14 cellular contexts compared by ENCODE assay signal in the genomic region with DNA sequence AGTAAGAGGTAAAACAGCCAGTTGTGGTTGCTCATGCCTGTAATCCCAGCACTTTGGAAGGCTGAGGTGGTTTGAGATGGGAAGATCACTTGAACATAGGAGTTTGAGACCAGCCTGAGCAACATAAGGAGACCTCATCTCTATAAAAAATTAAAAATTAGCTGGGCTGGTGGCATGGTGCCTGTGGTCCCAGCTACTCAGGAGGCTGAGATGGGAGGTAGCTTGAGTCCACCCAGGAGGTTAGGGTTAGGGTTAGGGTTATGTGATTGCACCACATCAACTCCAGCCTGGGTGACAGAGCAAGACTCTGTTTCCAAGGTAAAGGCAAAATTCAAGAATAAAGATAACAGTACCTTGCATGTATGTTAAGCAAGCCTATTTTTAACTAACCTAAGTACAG. TPM values are rescaled to one million over a fixed set of nuclear protein-coding genes. Genes with fewer than 3 reads are reported as not detected.
DNase-seq lines count a peak whose midpoint lies in the region; ATAC-seq, FAIRE-seq and TF ChIP-seq lines count a peak whose summit lies in the region.
"Had no signal": no experiment of that assay in that cellular context is flagged by ENCODE, and none has a peak within 500 bp of the region (broad histone marks: within the 10 kb centered on the region; RNA-seq: fewer than 3 reads in every experiment).

No MANE protein-coding gene starts in this region.

- H3K4me3 Mint-ChIP-seq in activated naive CD4-positive, alpha-beta T cell treated with anti-CD3 and anti-CD28 coated beads, Interleukin-2, amount 10 ng/mL, durations not matched to agents 7 days and 5 days = peak overlapping the region; percentile 69

- no peaks in the 10 kb centered on the region for H3K9me3 ChIP-seq in lower lobe of right lung
- H3K9me3 ChIP-seq in upper lobe of right lung = peaks cover 3% of the 10 kb centered on the region
- H3K9me3 ChIP-seq: ascending aorta, vagina had no signal

- intact Hi-C loops in lower lobe of right lung (cut with DNase I) = no loop called here
- intact Hi-C loops in upper lobe of right lung (cut with DNase I) = no loop called here

- H3K36me3 ChIP-seq in lower lobe of right lung (no peaks in the 10 kb centered on the region), upper lobe of right lung (no peaks in the 10 kb centered on the region)
- H3K36me3 ChIP-seq: ascending aorta, vagina had no signal

- H3K27ac ChIP-seq in lower lobe of right lung (no peak overlapping the region), upper lobe of right lung (peak overlapping the region; percentile 28)
- H3K27ac ChIP-seq: ascending aorta, vagina had no signal

- peaks cover 69% of the 10 kb centered on the region for H3K4me1 Mint-ChIP-seq in activated naive CD4-positive, alpha-beta T cell treated with anti-CD3 and anti-CD28 coated beads, Interleukin-2, amount 10 ng/mL, durations not matched to agents 7 days and 5 days

- TF ChIP-seq CTCF in lower lobe of right lung (IDR thresholded peaks at IDR 0.05) = no peak
- TF ChIP-seq CTCF in upper lobe of right lung (IDR thresholded peaks at IDR 0.05) = no peak

- H3K4me3 ChIP-seq in lower lobe of right lung (peak overlapping the region; percentile 45), upper lobe of right lung (peak overlapping the region; percentile 40)
- H3K4me3 ChIP-seq: ascending aorta, vagina had no signal

- DNase-seq in activated naive CD4-positive, alpha-beta T cell treated with anti-CD3 and anti-CD28 coated beads, Interleukin-2, amount 10 ng/mL, durations not matched to agents 7 days and 5 days = no peak
- DNase-seq in activated naive CD4-positive, alpha-beta T cell treated with Interleukin-2 at 50 U/mL for 16 hours = no peak
- DNase-seq in UCSD-AML1 (lab: John Stamatoyannopoulos, UW; ENCODE audit: unreplicated experiment) (peak; percentile 21), lower lobe of right lung (no peak), upper lobe of right lung (no peak), frontal cortex (ENCODE audit: low spot score in 2 of 2) (no peak), NCI-H510A treated with DMSO at 0.1 percent for 48 hours (lab: John Stamatoyannopoulos, UW) (no peak), DMS114 treated with DMSO at 0.1 percent for 48 hours (lab: John Stamatoyannopoulos, UW; ENCODE audit: unreplicated experiment) (no peak)
- DNase-seq: activated CD8-positive, alpha-beta memory T cell treated with anti-CD3 and anti-CD28 coated beads for 24 hours; DMS79 treated with DMSO at 0.1 percent for 48 hours; small intestine had no signal

- H3K9me3 Mint-ChIP-seq in activated naive CD4-positive, alpha-beta T cell treated with anti-CD3 and anti-CD28 coated beads, Interleukin-2, amount 10 ng/mL, durations not matched to agents 7 days and 5 days = peaks cover 8% of the 10 kb centered on the region

- H3K27me3 Mint-ChIP-seq in activated naive CD4-positive, alpha-beta T cell treated with anti-CD3 and anti-CD28 coated beads, Interleukin-2, amount 10 ng/mL, durations not matched to agents 7 days and 5 days = no peaks in the 10 kb centered on the region

- peaks cover 50% of the 10 kb centered on the region for H3K36me3 Mint-ChIP-seq in activated naive CD4-positive, alpha-beta T cell treated with anti-CD3 and anti-CD28 coated beads, Interleukin-2, amount 10 ng/mL, durations not matched to agents 7 days and 5 days

- peak overlapping the region; percentile 78 for H3K27ac Mint-ChIP-seq in activated naive CD4-positive, alpha-beta T cell treated with anti-CD3 and anti-CD28 coated beads, Interleukin-2, amount 10 ng/mL, durations not matched to agents 7 days and 5 days

- H3K27me3 ChIP-seq in lower lobe of right lung (ENCODE audit: low read depth) (no peaks in the 10 kb centered on the region), upper lobe of right lung (no peaks in the 10 kb centered on the region)
- H3K27me3 ChIP-seq: ascending aorta, vagina had no signal

- H3K4me1 ChIP-seq in lower lobe of right lung (no peaks in the 10 kb centered on the region), upper lobe of right lung (no peaks in the 10 kb centered on the region)
- H3K4me1 ChIP-seq: ascending aorta, vagina had no signal

- no peak for ATAC-seq in lower lobe of right lung
- peak; percentile 37 for ATAC-seq in upper lobe of right lung

- no peak for FAIRE-seq in frontal cortex (lab: Jason Lieb, UNC)
- FAIRE-seq: keratinocyte, small intestine had no signal

- CTCF ChIA-PET in activated naive CD4-positive, alpha-beta T cell treated with anti-CD3 and anti-CD28 coated beads, Interleukin-2, amount 10 ng/mL, durations not matched to agents 7 days and 5 days (lab: Charles Lee) = interaction anchor here (1.2 to 2.3 kb wide), 2 partner anchors 14 to 195 kb away, joined by 3 to 7 read pairs; no protein-coding TSS in a partner anchor

RNA-seq across cellular contexts. Expression of a gene that starts 3.5 kb away (rescaled TPM):
- total RNA-seq in lower lobe of right lung (21.5 TPM), upper lobe of right lung (18.2 TPM), frontal cortex (3.3 TPM)
